ENCODE assay signal across 1 cellular context in genomic region chr11:70066628-70067027, GRCh38.
TF ChIP-seq lines count a peak whose summit lies in the region.

No MANE protein-coding gene starts in this region.

TF ChIP-seq in H1, 55 proteins besides CTCF, POLR2A, EP300 and RAD21:
- TF ChIP-seq SRF (IDR thresholded peaks at IDR 0.05; ENCODE audit: low read depth, low read length) (no peak), CREB1 (IDR thresholded peaks at IDR 0.05) (no peak), ASH2L (IDR thresholded peaks at IDR 0.05; ENCODE audit: low read length) (no peak), SUZ12 (IDR thresholded peaks at IDR 0.05; ENCODE audit: low read length) (no peak), SP4 (IDR thresholded peaks at IDR 0.05; ENCODE audit: low read length) (no peak), YY1 (IDR thresholded peaks at IDR 0.05; ENCODE audit: low read depth, low read length) (no peak), SP1 (IDR thresholded peaks at IDR 0.05; ENCODE audit: low read depth, low read length) (no peak), CHD1 (IDR thresholded peaks at IDR 0.05; ENCODE audit: low read depth, low read length) (no peak), NRF1 (IDR thresholded peaks at IDR 0.05; ENCODE audit: low read depth, low read length) (no peak), CTBP2 (IDR thresholded peaks at IDR 0.05; ENCODE audit: borderline replicate concordance, insufficient read depth, insufficient read length, low read length) (no peak), CHD2 (IDR thresholded peaks at IDR 0.05; ENCODE audit: low read length) (no peak), CEBPB (IDR thresholded peaks at IDR 0.05; ENCODE audit: low read depth, low read length) (no peak)
TF ChIP-seq in H1: peak in this region for 0.
